18 cellular contexts compared by ENCODE assay signal in genomic region chr4:874071-874470, GRCh38. TPM values are rescaled to one million over a fixed set of nuclear protein-coding genes. Genes with fewer than 3 reads are reported as not detected.
DNase-seq lines count a peak whose midpoint lies in the region; ATAC-seq lines count a peak whose summit lies in the region.
"Had no signal": no experiment of that assay in that cellular context is flagged by ENCODE, and none has a peak within 500 bp of the region (broad histone marks: within the 10 kb centered on the region; RNA-seq: fewer than 3 reads in every experiment).

No MANE protein-coding gene starts in this region.

- no peak overlapping the region for H3K4me3 Mint-ChIP-seq in activated naive CD8-positive, alpha-beta T cell treated with anti-CD3 and anti-CD28 coated beads, Interleukin-2, amount 10 ng/mL, durations not matched to agents 7 days and 5 days
- no peak overlapping the region for H3K4me3 Mint-ChIP-seq in activated naive CD8-positive, alpha-beta T cell treated with anti-CD3 and anti-CD28 coated beads, Interleukin-2, amount 50 U/mL, for 24 hours
- no peak overlapping the region for H3K4me3 Mint-ChIP-seq in T-helper 17 cell
- H3K4me3 Mint-ChIP-seq: CD4-positive, alpha-beta T cell; H9; IgD-negative memory B cell had no signal

- peak overlapping the region; percentile 6 for H3K27ac Mint-ChIP-seq in activated naive CD8-positive, alpha-beta T cell treated with anti-CD3 and anti-CD28 coated beads, Interleukin-2, amount 10 ng/mL, durations not matched to agents 7 days and 5 days
- no peak overlapping the region for H3K27ac Mint-ChIP-seq in activated naive CD8-positive, alpha-beta T cell treated with anti-CD3 and anti-CD28 coated beads, Interleukin-2, amount 50 U/mL, for 24 hours
- H3K27ac Mint-ChIP-seq in T-helper 17 cell: peak overlapping the region; percentile 32
- H3K27ac Mint-ChIP-seq: CD4-positive, alpha-beta T cell; H9 had no signal

- ATAC-seq in activated naive CD8-positive, alpha-beta T cell treated with anti-CD3 and anti-CD28 coated beads, Interleukin-2, amount 10 ng/mL, durations not matched to agents 7 days and 5 days (ENCODE audit: low read depth): no peak
- no peak for ATAC-seq in activated naive CD8-positive, alpha-beta T cell treated with anti-CD3 and anti-CD28 coated beads, Interleukin-2, amount 50 U/mL, for 24 hours
- ATAC-seq in T-helper 17 cell: no peak
- ATAC-seq: HepG2 had no signal

- H3K27me3 Mint-ChIP-seq in activated naive CD8-positive, alpha-beta T cell treated with anti-CD3 and anti-CD28 coated beads, Interleukin-2, amount 10 ng/mL, durations not matched to agents 7 days and 5 days: no peaks in the 10 kb centered on the region
- H3K27me3 Mint-ChIP-seq in activated naive CD8-positive, alpha-beta T cell treated with anti-CD3 and anti-CD28 coated beads, Interleukin-2, amount 50 U/mL, for 24 hours: no peaks in the 10 kb centered on the region
- no peaks in the 10 kb centered on the region for H3K27me3 Mint-ChIP-seq in T-helper 17 cell
- H3K27me3 Mint-ChIP-seq: CD4-positive, alpha-beta T cell; IgD-negative memory B cell had no signal

- no peaks in the 10 kb centered on the region for H3K9me3 ChIP-seq in T-helper 17 cell (ENCODE audit: control insufficient read depth, low read length, poor library complexity, severe bottlenecking)
- H3K9me3 ChIP-seq: Caco-2 had no signal

- H3K36me3 Mint-ChIP-seq in activated naive CD8-positive, alpha-beta T cell treated with anti-CD3 and anti-CD28 coated beads, Interleukin-2, amount 10 ng/mL, durations not matched to agents 7 days and 5 days: peaks cover 32% of the 10 kb centered on the region
- peaks cover 52% of the 10 kb centered on the region for H3K36me3 Mint-ChIP-seq in activated naive CD8-positive, alpha-beta T cell treated with anti-CD3 and anti-CD28 coated beads, Interleukin-2, amount 50 U/mL, for 24 hours (ENCODE audit: low read depth)
- H3K36me3 Mint-ChIP-seq in T-helper 17 cell (ENCODE audit: low read depth): peaks cover 14% of the 10 kb centered on the region

- H3K9me3 Mint-ChIP-seq in activated naive CD8-positive, alpha-beta T cell treated with anti-CD3 and anti-CD28 coated beads, Interleukin-2, amount 10 ng/mL, durations not matched to agents 7 days and 5 days: no peaks in the 10 kb centered on the region
- no peaks in the 10 kb centered on the region for H3K9me3 Mint-ChIP-seq in activated naive CD8-positive, alpha-beta T cell treated with anti-CD3 and anti-CD28 coated beads, Interleukin-2, amount 50 U/mL, for 24 hours
- H3K9me3 Mint-ChIP-seq: CD4-positive, alpha-beta T cell; H9 had no signal

- POLR2A ChIA-PET in activated naive CD8-positive, alpha-beta T cell treated with anti-CD3 and anti-CD28 coated beads, Interleukin-2, amount 10 ng/mL, durations not matched to agents 7 days and 5 days (lab: Charles Lee): interaction anchor here (1.2 kb wide), 1 partner anchor 47 kb away, joined by 3 read pairs; no protein-coding TSS in a partner anchor

- no peak for DNase-seq in activated naive CD8-positive, alpha-beta T cell treated with anti-CD3 and anti-CD28 coated beads, Interleukin-2, amount 10 ng/mL, durations not matched to agents 7 days and 5 days
- no peak for DNase-seq in activated naive CD8-positive, alpha-beta T cell treated with anti-CD3 and anti-CD28 coated beads, Interleukin-2, amount 50 U/mL, for 24 hours
- DNase-seq in T-helper 17 cell (no peak), medulla oblongata (ENCODE audit: extremely low spot score) (peak; percentile 22), NCI-H1694 treated with DMSO at 0.1 percent for 48 hours (lab: John Stamatoyannopoulos, UW) (no peak), D341Med (ENCODE audit: low spot score) (no peak), pons (ENCODE audit: low spot score) (no peak)
- DNase-seq: ACHN; AML-193; Caco-2; CD4-positive, alpha-beta T cell; DMS153; DMS79; GF-D8; H9 had no signal

- H3K4me1 Mint-ChIP-seq in activated naive CD8-positive, alpha-beta T cell treated with anti-CD3 and anti-CD28 coated beads, Interleukin-2, amount 10 ng/mL, durations not matched to agents 7 days and 5 days: peaks cover 6% of the 10 kb centered on the region
- H3K4me1 Mint-ChIP-seq in activated naive CD8-positive, alpha-beta T cell treated with anti-CD3 and anti-CD28 coated beads, Interleukin-2, amount 50 U/mL, for 24 hours: peaks cover 13% of the 10 kb centered on the region
- H3K4me1 Mint-ChIP-seq in T-helper 17 cell: peaks cover 26% of the 10 kb centered on the region
- H3K4me1 Mint-ChIP-seq: H9 had no signal

RNA-seq across cellular contexts. Expression of gene CPLX1, which starts 48.1 kb away (rescaled TPM):
- total RNA-seq in activated naive CD8-positive, alpha-beta T cell treated with anti-CD3 and anti-CD28 coated beads, Interleukin-2, amount 10 ng/mL, durations not matched to agents 7 days and 5 days: 1 to 10 TPM; 3.7 to 5.0 TPM
- 1 to 10 TPM; 3.1 to 3.7 TPM for total RNA-seq in T-helper 17 cell
- total RNA-seq: Daoy had no signal

RNA-seq across cellular contexts. Expression of gene GAK, which starts 58.0 kb away (rescaled TPM):
- 100 to 1,000 TPM; 169 to 182 TPM for total RNA-seq in activated naive CD8-positive, alpha-beta T cell treated with anti-CD3 and anti-CD28 coated beads, Interleukin-2, amount 10 ng/mL, durations not matched to agents 7 days and 5 days
- 100 to 1,000 TPM; 192 to 215 TPM for total RNA-seq in T-helper 17 cell

RNA-seq across cellular contexts. Expression of gene TMEM175, which starts 58.2 kb away (rescaled TPM):
- 10 to 100 TPM; 38.2 to 39.8 TPM for total RNA-seq in activated naive CD8-positive, alpha-beta T cell treated with anti-CD3 and anti-CD28 coated beads, Interleukin-2, amount 10 ng/mL, durations not matched to agents 7 days and 5 days
- 10 to 100 TPM; 36.9 to 43.6 TPM for total RNA-seq in T-helper 17 cell
